ENCODE assay signal across 1 cellular context in the genomic region with DNA sequence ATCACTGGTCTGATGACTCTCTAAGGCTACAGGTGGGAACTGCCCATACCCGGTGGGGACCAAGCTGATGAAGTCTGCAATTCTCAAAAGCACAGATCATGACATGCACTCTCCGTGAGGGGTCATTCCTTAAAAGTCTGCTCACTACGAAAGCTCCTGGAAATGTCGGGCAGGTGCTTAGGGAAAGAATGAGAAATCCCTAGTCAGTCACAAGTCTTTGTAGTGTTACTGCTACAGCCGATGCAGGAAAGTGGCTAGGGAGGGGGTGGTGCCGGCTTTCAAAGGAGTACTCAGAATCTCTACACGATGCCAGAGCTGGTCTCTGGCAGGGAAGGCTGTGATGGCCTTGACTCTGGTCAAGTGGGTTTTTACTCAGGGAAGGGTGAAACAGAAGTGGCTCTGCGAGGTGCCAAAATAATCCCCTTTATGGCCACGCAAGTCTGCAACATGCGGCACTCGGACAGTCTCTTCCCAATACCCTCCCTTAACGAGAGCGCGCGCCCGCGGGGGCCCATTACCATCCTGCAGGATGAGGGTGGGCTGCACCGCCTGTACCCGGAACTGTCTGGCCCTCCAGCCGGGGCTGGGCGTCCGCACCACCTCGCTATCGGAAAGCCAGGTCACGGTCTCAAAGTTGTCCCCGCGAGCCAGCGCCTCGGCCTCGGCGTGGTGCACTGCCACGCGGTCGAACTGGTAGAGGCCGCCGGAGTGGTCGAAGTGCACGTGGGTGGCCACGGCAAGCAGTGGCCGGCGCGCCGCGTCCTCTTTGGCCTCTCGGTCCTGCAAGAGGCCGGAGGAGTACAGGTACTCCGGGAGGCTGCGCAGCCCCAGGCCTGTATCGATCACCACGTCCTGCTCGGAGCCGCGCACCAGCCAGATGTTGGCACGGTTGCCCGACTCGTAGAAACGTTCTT.
TF ChIP-seq lines count a peak whose summit lies in the region.

No MANE protein-coding gene starts in this region.

TF ChIP-seq in K562, 482 proteins besides CTCF, POLR2A, EP300 and RAD21 (continued from another document):
- TF ChIP-seq, protein P1, sequence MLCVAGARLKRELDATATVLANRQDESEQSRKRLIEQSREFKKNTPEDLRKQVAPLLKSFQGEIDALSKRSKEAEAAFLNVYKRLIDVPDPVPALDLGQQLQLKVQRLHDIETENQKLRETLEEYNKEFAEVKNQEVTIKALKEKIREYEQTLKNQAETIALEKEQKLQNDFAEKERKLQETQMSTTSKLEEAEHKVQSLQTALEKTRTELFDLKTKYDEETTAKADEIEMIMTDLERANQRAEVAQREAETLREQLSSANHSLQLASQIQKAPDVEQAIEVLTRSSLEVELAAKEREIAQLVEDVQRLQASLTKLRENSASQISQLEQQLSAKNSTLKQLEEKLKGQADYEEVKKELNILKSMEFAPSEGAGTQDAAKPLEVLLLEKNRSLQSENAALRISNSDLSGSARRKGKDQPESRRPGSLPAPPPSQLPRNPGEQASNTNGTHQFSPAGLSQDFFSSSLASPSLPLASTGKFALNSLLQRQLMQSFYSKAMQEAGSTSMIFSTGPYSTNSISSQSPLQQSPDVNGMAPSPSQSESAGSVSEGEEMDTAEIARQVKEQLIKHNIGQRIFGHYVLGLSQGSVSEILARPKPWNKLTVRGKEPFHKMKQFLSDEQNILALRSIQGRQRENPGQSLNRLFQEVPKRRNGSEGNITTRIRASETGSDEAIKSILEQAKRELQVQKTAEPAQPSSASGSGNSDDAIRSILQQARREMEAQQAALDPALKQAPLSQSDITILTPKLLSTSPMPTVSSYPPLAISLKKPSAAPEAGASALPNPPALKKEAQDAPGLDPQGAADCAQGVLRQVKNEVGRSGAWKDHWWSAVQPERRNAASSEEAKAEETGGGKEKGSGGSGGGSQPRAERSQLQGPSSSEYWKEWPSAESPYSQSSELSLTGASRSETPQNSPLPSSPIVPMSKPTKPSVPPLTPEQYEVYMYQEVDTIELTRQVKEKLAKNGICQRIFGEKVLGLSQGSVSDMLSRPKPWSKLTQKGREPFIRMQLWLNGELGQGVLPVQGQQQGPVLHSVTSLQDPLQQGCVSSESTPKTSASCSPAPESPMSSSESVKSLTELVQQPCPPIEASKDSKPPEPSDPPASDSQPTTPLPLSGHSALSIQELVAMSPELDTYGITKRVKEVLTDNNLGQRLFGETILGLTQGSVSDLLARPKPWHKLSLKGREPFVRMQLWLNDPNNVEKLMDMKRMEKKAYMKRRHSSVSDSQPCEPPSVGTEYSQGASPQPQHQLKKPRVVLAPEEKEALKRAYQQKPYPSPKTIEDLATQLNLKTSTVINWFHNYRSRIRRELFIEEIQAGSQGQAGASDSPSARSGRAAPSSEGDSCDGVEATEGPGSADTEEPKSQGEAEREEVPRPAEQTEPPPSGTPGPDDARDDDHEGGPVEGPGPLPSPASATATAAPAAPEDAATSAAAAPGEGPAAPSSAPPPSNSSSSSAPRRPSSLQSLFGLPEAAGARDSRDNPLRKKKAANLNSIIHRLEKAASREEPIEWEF (CRISPR knock-in tag; IDR thresholded peaks at IDR 0.05), result no peak
- TF ChIP-seq SMARCC2 (IDR thresholded peaks at IDR 0.05; ENCODE audit: low read depth), result no peak
- TF ChIP-seq, protein P2, sequence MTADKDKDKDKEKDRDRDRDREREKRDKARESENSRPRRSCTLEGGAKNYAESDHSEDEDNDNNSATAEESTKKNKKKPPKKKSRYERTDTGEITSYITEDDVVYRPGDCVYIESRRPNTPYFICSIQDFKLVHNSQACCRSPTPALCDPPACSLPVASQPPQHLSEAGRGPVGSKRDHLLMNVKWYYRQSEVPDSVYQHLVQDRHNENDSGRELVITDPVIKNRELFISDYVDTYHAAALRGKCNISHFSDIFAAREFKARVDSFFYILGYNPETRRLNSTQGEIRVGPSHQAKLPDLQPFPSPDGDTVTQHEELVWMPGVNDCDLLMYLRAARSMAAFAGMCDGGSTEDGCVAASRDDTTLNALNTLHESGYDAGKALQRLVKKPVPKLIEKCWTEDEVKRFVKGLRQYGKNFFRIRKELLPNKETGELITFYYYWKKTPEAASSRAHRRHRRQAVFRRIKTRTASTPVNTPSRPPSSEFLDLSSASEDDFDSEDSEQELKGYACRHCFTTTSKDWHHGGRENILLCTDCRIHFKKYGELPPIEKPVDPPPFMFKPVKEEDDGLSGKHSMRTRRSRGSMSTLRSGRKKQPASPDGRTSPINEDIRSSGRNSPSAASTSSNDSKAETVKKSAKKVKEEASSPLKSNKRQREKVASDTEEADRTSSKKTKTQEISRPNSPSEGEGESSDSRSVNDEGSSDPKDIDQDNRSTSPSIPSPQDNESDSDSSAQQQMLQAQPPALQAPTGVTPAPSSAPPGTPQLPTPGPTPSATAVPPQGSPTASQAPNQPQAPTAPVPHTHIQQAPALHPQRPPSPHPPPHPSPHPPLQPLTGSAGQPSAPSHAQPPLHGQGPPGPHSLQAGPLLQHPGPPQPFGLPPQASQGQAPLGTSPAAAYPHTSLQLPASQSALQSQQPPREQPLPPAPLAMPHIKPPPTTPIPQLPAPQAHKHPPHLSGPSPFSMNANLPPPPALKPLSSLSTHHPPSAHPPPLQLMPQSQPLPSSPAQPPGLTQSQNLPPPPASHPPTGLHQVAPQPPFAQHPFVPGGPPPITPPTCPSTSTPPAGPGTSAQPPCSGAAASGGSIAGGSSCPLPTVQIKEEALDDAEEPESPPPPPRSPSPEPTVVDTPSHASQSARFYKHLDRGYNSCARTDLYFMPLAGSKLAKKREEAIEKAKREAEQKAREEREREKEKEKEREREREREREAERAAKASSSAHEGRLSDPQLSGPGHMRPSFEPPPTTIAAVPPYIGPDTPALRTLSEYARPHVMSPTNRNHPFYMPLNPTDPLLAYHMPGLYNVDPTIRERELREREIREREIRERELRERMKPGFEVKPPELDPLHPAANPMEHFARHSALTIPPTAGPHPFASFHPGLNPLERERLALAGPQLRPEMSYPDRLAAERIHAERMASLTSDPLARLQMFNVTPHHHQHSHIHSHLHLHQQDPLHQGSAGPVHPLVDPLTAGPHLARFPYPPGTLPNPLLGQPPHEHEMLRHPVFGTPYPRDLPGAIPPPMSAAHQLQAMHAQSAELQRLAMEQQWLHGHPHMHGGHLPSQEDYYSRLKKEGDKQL (CRISPR knock-in tag; IDR thresholded peaks at IDR 0.05; ENCODE audit: borderline replicate concordance), result peak; percentile 63; the same call in 1 of the 2 replicates
- TF ChIP-seq, protein P3, sequence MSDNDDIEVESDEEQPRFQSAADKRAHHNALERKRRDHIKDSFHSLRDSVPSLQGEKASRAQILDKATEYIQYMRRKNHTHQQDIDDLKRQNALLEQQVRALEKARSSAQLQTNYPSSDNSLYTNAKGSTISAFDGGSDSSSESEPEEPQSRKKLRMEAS (CRISPR knock-in tag; IDR thresholded peaks at IDR 0.05), result peak; percentile 91
- TF ChIP-seq ZNF146 (CRISPR knock-in tag; IDR thresholded peaks at IDR 0.05; ENCODE audit: unreplicated experiment), result no peak
- TF ChIP-seq, protein P4, sequence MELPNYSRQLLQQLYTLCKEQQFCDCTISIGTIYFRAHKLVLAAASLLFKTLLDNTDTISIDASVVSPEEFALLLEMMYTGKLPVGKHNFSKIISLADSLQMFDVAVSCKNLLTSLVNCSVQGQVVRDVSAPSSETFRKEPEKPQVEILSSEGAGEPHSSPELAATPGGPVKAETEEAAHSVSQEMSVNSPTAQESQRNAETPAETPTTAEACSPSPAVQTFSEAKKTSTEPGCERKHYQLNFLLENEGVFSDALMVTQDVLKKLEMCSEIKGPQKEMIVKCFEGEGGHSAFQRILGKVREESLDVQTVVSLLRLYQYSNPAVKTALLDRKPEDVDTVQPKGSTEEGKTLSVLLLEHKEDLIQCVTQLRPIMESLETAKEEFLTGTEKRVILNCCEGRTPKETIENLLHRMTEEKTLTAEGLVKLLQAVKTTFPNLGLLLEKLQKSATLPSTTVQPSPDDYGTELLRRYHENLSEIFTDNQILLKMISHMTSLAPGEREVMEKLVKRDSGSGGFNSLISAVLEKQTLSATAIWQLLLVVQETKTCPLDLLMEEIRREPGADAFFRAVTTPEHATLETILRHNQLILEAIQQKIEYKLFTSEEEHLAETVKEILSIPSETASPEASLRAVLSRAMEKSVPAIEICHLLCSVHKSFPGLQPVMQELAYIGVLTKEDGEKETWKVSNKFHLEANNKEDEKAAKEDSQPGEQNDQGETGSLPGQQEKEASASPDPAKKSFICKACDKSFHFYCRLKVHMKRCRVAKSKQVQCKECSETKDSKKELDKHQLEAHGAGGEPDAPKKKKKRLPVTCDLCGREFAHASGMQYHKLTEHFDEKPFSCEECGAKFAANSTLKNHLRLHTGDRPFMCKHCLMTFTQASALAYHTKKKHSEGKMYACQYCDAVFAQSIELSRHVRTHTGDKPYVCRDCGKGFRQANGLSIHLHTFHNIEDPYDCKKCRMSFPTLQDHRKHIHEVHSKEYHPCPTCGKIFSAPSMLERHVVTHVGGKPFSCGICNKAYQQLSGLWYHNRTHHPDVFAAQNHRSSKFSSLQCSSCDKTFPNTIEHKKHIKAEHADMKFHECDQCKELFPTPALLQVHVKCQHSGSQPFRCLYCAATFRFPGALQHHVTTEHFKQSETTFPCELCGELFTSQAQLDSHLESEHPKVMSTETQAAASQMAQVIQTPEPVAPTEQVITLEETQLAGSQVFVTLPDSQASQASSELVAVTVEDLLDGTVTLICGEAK (IDR thresholded peaks at IDR 0.05), result no peak
- TF ChIP-seq, protein P4 (CRISPR knock-in tag; IDR thresholded peaks at IDR 0.05), result peak; percentile 45; the same call in 1 of the 2 replicates
- peak; percentile 89 for TF ChIP-seq MYC (IDR thresholded peaks at IDR 0.05; ENCODE audit: low read depth, low read length)
- peak; percentile 88 for TF ChIP-seq MYC (CRISPR knock-in tag; IDR thresholded peaks at IDR 0.05; ENCODE audit: borderline replicate concordance, low read depth)
- TF ChIP-seq, protein P5, sequence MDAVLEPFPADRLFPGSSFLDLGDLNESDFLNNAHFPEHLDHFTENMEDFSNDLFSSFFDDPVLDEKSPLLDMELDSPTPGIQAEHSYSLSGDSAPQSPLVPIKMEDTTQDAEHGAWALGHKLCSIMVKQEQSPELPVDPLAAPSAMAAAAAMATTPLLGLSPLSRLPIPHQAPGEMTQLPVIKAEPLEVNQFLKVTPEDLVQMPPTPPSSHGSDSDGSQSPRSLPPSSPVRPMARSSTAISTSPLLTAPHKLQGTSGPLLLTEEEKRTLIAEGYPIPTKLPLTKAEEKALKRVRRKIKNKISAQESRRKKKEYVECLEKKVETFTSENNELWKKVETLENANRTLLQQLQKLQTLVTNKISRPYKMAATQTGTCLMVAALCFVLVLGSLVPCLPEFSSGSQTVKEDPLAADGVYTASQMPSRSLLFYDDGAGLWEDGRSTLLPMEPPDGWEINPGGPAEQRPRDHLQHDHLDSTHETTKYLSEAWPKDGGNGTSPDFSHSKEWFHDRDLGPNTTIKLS (IDR thresholded peaks at IDR 0.05; ENCODE audit: borderline replicate concordance, low read depth), result peak; percentile 13; the same call in 1 of the 2 replicates
- TF ChIP-seq, protein P6, sequence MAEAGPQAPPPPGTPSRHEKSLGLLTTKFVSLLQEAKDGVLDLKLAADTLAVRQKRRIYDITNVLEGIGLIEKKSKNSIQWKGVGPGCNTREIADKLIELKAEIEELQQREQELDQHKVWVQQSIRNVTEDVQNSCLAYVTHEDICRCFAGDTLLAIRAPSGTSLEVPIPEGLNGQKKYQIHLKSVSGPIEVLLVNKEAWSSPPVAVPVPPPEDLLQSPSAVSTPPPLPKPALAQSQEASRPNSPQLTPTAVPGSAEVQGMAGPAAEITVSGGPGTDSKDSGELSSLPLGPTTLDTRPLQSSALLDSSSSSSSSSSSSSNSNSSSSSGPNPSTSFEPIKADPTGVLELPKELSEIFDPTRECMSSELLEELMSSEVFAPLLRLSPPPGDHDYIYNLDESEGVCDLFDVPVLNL (CRISPR knock-in tag; IDR thresholded peaks at IDR 0.05; ENCODE audit: low read depth), result 0 out of 2 replicates have a peak, but pooled peaks have one; percentile 26
